8 cellular contexts compared by ENCODE assay signal in the genomic region with DNA sequence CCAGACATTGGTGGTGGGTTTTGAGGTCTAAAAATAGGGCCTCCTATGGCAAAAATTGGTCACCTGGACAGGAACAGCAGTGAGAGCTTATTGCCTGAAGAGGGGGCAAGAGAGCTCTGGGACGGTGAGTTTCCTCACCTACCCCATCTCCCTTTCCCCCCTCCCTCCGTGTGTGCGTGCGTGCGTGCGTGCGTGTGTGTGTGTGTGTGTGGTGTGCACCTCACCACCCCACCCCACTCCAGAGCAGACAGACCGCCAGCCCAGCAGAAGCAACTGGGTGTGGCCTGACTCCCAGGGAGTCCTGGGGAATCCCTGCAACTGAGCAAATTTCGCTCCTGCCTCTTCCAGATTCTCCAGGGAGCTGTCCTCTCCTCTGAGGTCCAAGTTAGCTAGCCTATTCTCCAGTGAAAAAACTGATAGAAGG. TPM values are rescaled to one million over a fixed set of nuclear protein-coding genes. Genes with fewer than 3 reads are reported as not detected.
DNase-seq lines count a peak whose midpoint lies in the region; TF ChIP-seq lines count a peak whose summit lies in the region.

No MANE protein-coding gene starts in this region.

- no peak overlapping the region for H3K23ac ChIP-seq in H9 (ENCODE audit: insufficient read length, low read depth, low read length)

- H3K4me3 ChIP-seq in liver (ENCODE audit: low read depth in 1 of 3, low read length in 3 of 3), result no peak overlapping the region

- H3K23me2 ChIP-seq in H9 (ENCODE audit: insufficient read length, low read depth, low read length, poor library complexity, severe bottlenecking), result no peaks in the 10 kb centered on the region

- no peak overlapping the region for H3K27ac Mint-ChIP-seq in H9
- H3K27ac Mint-ChIP-seq in chondrocyte (ENCODE audit: unreplicated experiment), result peak overlapping the region; percentile 97

- H3K4me3 Mint-ChIP-seq in H9 (peak overlapping the region in 1 of 2 experiments; percentile 51; a peak in 2 of 5 replicates), chondrocyte (ENCODE audit: unreplicated experiment) (no peak overlapping the region)

- peak; percentile 73 to 82 for TF ChIP-seq RAD21 in liver (IDR thresholded peaks at IDR 0.05)

- H3K79me2 ChIP-seq in H9 (ENCODE audit: insufficient read depth, low read length), result no peaks in the 10 kb centered on the region

- DNase-seq in DMS 273 (lab: John Stamatoyannopoulos, UW; ENCODE audit: unreplicated experiment) (peak; percentile 83), H9 (peak; percentile 81), NCI-H2196 treated with DMSO at 0.1 percent for 48 hours (lab: John Stamatoyannopoulos, UW; ENCODE audit: unreplicated experiment) (peak; percentile 16), chondrocyte (ENCODE audit: low spot score) (no peak), cortex of kidney (lab: John Stamatoyannopoulos, UW) (no peak)
- peak; percentile 49 for DNase-seq in activated CD4-positive, alpha-beta T cell treated with anti-CD3 and anti-CD28 coated beads for 1 hour
- DNase-seq in stimulated activated CD8-positive, alpha-beta memory T cell treated with anti-CD3 and anti-CD28 coated beads, Interleukin-12 subunit alpha, Interleukin-12 subunit beta, amount 100 ng/mL, for 1 hour (ENCODE audit: low read depth), result peak; percentile 41

- H3K27me3 ChIP-seq in H9 (ENCODE audit: insufficient read depth, low read length), result no peaks in the 10 kb centered on the region; the same call in 1 of the 2 replicates
- no peaks in the 10 kb centered on the region for H3K27me3 ChIP-seq in liver (ENCODE audit: control insufficient read depth in 4 of 4, insufficient read depth in 4 of 4, low read length in 3 of 4)

- H2AFZ ChIP-seq in H9 (ENCODE audit: low read length), result no peak overlapping the region

- no CpG with 5 or more reads among the region's 9 CpGs for WGBS in H9 (ENCODE audit: extremely low coverage, insufficient read length, low lambda C conversion rate)
- WGBS in liver, result 5% methylated on average over 9 of the region's 9 CpGs

- H3K14ac ChIP-seq in H9 (ENCODE audit: insufficient read depth, low read length), result no peak overlapping the region

- H3K36me3 Mint-ChIP-seq in H9 (ENCODE audit: insufficient read depth in 1 of 3, low read depth in 3 of 3) (no peaks in the 10 kb centered on the region), chondrocyte (ENCODE audit: low read depth) (peaks cover 1% of the 10 kb centered on the region)

- H2BK5ac ChIP-seq in H9 (ENCODE audit: insufficient read length, low read length), result no peak overlapping the region

- H3K4me1 Mint-ChIP-seq in H9 (peaks cover 2 to 47% of the 10 kb centered on the region in 2 experiments; a peak in 3 of 4 replicates), chondrocyte (ENCODE audit: low read depth) (peaks cover 48% of the 10 kb centered on the region)

- H2BK15ac ChIP-seq in H9 (ENCODE audit: low read depth, low read length), result no peak overlapping the region

- no peak overlapping the region for H3T11ph ChIP-seq in H9 (ENCODE audit: low read length)

- no peak overlapping the region for H4K91ac ChIP-seq in H9 (ENCODE audit: insufficient read length, low read depth, low read length)

- H4K8ac ChIP-seq in H9 (replicated peaks; ENCODE audit: insufficient read length, low read depth, low read length), result no peak overlapping the region

- no peak overlapping the region for H3K56ac ChIP-seq in H9 (ENCODE audit: insufficient read length, low read depth, low read length)

- peaks cover 6% of the 10 kb centered on the region for H3K27me3 Mint-ChIP-seq in H9 (ENCODE audit: low read depth)
- H3K27me3 Mint-ChIP-seq in chondrocyte (ENCODE audit: low read depth), result no peaks in the 10 kb centered on the region

- no peaks in the 10 kb centered on the region for H3K79me1 ChIP-seq in H9 (ENCODE audit: insufficient read depth, low read depth, low read length, poor library complexity, severe bottlenecking)

- no peak overlapping the region for H3K4me2 ChIP-seq in H9 (ENCODE audit: insufficient read depth, insufficient read length, low read length)

- no peak overlapping the region for H4K5ac ChIP-seq in H9 (ENCODE audit: insufficient read length, low read depth, low read length)

- H3K4ac ChIP-seq in H9 (ENCODE audit: low read depth, low read length), result no peak overlapping the region

- H3K9ac ChIP-seq in H9 (ENCODE audit: extremely low read depth, insufficient read length, low read length) (no peak overlapping the region), liver (ENCODE audit: low read depth in 1 of 2, low read length in 2 of 2) (peak overlapping the region in 1 of 2 donors; percentile 56)

- H3K9me3 ChIP-seq in H9 (ENCODE audit: control insufficient read depth, low read depth, low read length) (no peaks in the 10 kb centered on the region), liver (ENCODE audit: control insufficient read depth in 4 of 4, low read length in 3 of 4) (no peaks in the 10 kb centered on the region)

- H2BK20ac ChIP-seq in H9 (ENCODE audit: low read depth, low read length, poor library complexity, severe bottlenecking), result no peak overlapping the region

- H3K4me1 ChIP-seq in H9 (ENCODE audit: insufficient read depth, low read length), result no peaks in the 10 kb centered on the region; the same call in 1 of the 2 replicates
- peaks cover 2 to 12% (median 7%) of the 10 kb centered on the region in 4 donors for H3K4me1 ChIP-seq in liver (ENCODE audit: control insufficient read depth in 4 of 4, insufficient read depth in 4 of 4, low read length in 3 of 4)

- H3K27ac ChIP-seq in H9 (ENCODE audit: insufficient read length, low read depth, low read length) (no peak overlapping the region), liver (ENCODE audit: low read depth in 1 of 2, low read length in 2 of 2) (peak overlapping the region; percentile 42 to 47)

- no peaks in the 10 kb centered on the region for H3K36me3 ChIP-seq in liver (ENCODE audit: control insufficient read depth in 4 of 4, insufficient read depth in 3 of 4, low read depth in 1 of 4, low read length in 3 of 4)

- TF ChIP-seq CTCF in H9 (conservative IDR thresholded peaks at IDR 0.05), result peak; percentile 68
- TF ChIP-seq CTCF in chondrocyte (IDR thresholded peaks at IDR 0.05), result peak; percentile 81
- TF ChIP-seq CTCF in liver (IDR thresholded peaks at IDR 0.05; ENCODE audit: low read depth, low read length, missing input control), result peak; percentile 62

- H2BK120ac ChIP-seq in H9 (ENCODE audit: low read depth, low read length, poor library complexity, severe bottlenecking), result no peak overlapping the region

- H4K20me1 ChIP-seq in H9 (ENCODE audit: control insufficient read depth, insufficient read depth, insufficient read length), result no peaks in the 10 kb centered on the region

- no peak overlapping the region for H2BK12ac ChIP-seq in H9 (ENCODE audit: insufficient read length, low read depth, low read length)

- H3K18ac ChIP-seq in H9 (ENCODE audit: insufficient read length, low read depth, low read length), result no peak overlapping the region

- no peak overlapping the region for H2AK5ac ChIP-seq in H9 (ENCODE audit: insufficient read length, low read length)

- peaks cover 0 to 66% of the 10 kb centered on the region in 2 experiments; a peak in 2 of 5 replicates for H3K9me3 Mint-ChIP-seq in H9
- no peaks in the 10 kb centered on the region for H3K9me3 Mint-ChIP-seq in chondrocyte (ENCODE audit: low read depth)

TF ChIP-seq in liver, 16 proteins besides CTCF, POLR2A, EP300 and RAD21:
- TF ChIP-seq TAF1 (conservative IDR thresholded peaks at IDR 0.05) (no peak), SP1 (IDR thresholded peaks at IDR 0.05) (peak; percentile 41)

RNA-seq across cellular contexts. Expression of gene PRPS1, which starts 44.7 kb away (rescaled TPM):
- total RNA-seq in H9 (2021) (90.5 and 91.3 TPM in 2 replicates), chondrocyte (30.5 to 40.6 TPM (median 31.6 TPM) in 3 replicates), liver (10 to 100 TPM; 24.1 to 28.1 TPM)
- polyA plus RNA-seq in liver, result 10 to 100 TPM; 13.3 to 32.2 TPM

Comparison
In these comparisons a context has a peak if more than half of its experiments do, and no peak if none do; other contexts are left out.
1. DNase-seq: peak in DMS 273 (single experiment), H9 (single experiment), NCI-H2196 treated with DMSO at 0.1 percent for 48 hours (single experiment), activated CD4-positive, alpha-beta T cell treated with anti-CD3 and anti-CD28 coated beads for 1 hour (single experiment) and stimulated activated CD8-positive, alpha-beta memory T cell treated with anti-CD3 and anti-CD28 coated beads, Interleukin-12 subunit alpha, Interleukin-12 subunit beta, amount 100 ng/mL, for 1 hour (single experiment); none in chondrocyte (single experiment) and cortex of kidney (single experiment).
2. Peak in every context shown above with its lines, with median percentiles within 50 percentile points of each other: CTCF ChIP-seq.